Comparison of ENCODE assay signal across 1 cellular context in the genomic region with DNA sequence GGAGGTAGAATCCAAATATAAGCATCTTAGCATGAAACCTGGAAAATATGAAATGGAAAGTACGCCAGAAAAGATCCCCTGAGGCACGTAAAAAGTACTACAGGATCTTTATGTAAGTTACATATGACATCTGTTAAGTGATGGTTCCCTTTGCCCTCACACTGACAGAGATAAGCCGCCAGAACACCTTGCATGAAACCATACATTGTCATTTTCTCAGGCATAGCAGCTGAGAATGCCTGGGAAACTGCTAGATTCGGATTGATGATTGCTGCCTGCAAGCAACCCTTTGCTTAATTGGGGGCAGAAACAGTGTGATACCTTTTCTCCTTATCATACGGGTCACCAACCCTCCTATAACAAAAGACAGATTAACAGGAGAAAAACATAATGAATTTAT.
TF ChIP-seq lines count a peak whose summit lies in the region.

No MANE protein-coding gene starts in this region.

TF ChIP-seq in SK-N-SH treated with all-trans-retinoic acid at 6 μM for 48 hours, 23 proteins besides CTCF, POLR2A, EP300 and RAD21 (continued from another document):
- TF ChIP-seq, protein P1, sequence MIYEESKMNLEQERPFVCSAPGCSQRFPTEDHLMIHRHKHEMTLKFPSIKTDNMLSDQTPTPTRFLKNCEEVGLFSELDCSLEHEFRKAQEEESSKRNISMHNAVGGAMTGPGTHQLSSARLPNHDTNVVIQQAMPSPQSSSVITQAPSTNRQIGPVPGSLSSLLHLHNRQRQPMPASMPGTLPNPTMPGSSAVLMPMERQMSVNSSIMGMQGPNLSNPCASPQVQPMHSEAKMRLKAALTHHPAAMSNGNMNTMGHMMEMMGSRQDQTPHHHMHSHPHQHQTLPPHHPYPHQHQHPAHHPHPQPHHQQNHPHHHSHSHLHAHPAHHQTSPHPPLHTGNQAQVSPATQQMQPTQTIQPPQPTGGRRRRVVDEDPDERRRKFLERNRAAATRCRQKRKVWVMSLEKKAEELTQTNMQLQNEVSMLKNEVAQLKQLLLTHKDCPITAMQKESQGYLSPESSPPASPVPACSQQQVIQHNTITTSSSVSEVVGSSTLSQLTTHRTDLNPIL (CRISPR knock-in tag; IDR thresholded peaks at IDR 0.05; ENCODE audit: low read depth), result no peak
- TF ChIP-seq PPARA (CRISPR knock-in tag; IDR thresholded peaks at IDR 0.05; ENCODE audit: borderline replicate concordance) (no peak), PATZ1 (CRISPR knock-in tag; IDR thresholded peaks at IDR 0.05; ENCODE audit: borderline replicate concordance) (no peak), GLIS3 (CRISPR knock-in tag; IDR thresholded peaks at IDR 0.05) (no peak), RARB (CRISPR knock-in tag; IDR thresholded peaks at IDR 0.05) (no peak), ZNF565 (CRISPR knock-in tag; conservative IDR thresholded peaks at IDR 0.05; ENCODE audit: low read depth) (no peak), TOX (CRISPR knock-in tag; IDR thresholded peaks at IDR 0.05; ENCODE audit: borderline replicate concordance) (no peak), ZNF8 (CRISPR knock-in tag; IDR thresholded peaks at IDR 0.05) (no peak), CSDC2 (CRISPR knock-in tag; IDR thresholded peaks at IDR 0.05) (no peak)
- TF ChIP-seq, protein P2, sequence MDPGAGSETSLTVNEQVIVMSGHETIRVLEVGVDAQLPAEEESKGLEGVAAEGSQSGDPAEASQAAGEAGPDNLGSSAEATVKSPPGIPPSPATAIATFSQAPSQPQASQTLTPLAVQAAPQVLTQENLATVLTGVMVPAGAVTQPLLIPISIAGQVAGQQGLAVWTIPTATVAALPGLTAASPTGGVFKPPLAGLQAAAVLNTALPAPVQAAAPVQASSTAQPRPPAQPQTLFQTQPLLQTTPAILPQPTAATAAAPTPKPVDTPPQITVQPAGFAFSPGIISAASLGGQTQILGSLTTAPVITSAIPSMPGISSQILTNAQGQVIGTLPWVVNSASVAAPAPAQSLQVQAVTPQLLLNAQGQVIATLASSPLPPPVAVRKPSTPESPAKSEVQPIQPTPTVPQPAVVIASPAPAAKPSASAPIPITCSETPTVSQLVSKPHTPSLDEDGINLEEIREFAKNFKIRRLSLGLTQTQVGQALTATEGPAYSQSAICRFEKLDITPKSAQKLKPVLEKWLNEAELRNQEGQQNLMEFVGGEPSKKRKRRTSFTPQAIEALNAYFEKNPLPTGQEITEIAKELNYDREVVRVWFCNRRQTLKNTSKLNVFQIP (CRISPR knock-in tag; IDR thresholded peaks at IDR 0.05; ENCODE audit: borderline replicate concordance, low read depth), result no peak
- TF ChIP-seq, protein P3, sequence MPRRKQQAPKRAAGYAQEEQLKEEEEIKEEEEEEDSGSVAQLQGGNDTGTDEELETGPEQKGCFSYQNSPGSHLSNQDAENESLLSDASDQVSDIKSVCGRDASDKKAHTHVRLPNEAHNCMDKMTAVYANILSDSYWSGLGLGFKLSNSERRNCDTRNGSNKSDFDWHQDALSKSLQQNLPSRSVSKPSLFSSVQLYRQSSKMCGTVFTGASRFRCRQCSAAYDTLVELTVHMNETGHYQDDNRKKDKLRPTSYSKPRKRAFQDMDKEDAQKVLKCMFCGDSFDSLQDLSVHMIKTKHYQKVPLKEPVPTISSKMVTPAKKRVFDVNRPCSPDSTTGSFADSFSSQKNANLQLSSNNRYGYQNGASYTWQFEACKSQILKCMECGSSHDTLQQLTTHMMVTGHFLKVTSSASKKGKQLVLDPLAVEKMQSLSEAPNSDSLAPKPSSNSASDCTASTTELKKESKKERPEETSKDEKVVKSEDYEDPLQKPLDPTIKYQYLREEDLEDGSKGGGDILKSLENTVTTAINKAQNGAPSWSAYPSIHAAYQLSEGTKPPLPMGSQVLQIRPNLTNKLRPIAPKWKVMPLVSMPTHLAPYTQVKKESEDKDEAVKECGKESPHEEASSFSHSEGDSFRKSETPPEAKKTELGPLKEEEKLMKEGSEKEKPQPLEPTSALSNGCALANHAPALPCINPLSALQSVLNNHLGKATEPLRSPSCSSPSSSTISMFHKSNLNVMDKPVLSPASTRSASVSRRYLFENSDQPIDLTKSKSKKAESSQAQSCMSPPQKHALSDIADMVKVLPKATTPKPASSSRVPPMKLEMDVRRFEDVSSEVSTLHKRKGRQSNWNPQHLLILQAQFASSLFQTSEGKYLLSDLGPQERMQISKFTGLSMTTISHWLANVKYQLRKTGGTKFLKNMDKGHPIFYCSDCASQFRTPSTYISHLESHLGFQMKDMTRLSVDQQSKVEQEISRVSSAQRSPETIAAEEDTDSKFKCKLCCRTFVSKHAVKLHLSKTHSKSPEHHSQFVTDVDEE (CRISPR knock-in tag; IDR thresholded peaks at IDR 0.05), result no peak
